In genomic region chr2:20356042-20356441, GRCh38 we compare ENCODE assay signal across 13 cellular contexts. TPM values are rescaled to one million over a fixed set of nuclear protein-coding genes. Genes with fewer than 3 reads are reported as not detected.
A peak's percentile ranks its signal among the peaks of the same experiment; 100 is the strongest.
DNase-seq lines count a peak whose midpoint lies in the region; ATAC-seq and TF ChIP-seq lines count a peak whose summit lies in the region.
"Had no signal": no experiment of that assay in that cellular context is flagged by ENCODE, and none has a peak within 500 bp of the region (broad histone marks: within the 10 kb centered on the region; RNA-seq: fewer than 3 reads in every experiment).

No MANE protein-coding gene starts in this region.

- no peaks in the 10 kb centered on the region for H3K27me3 ChIP-seq in adipocyte (replicated peaks; ENCODE audit: control insufficient read depth, insufficient read depth, low read length)
- no peaks in the 10 kb centered on the region for H3K27me3 ChIP-seq in BE2C
- H3K27me3 ChIP-seq: esophagus muscularis mucosa, tibial artery had no signal

- H3K36me3 ChIP-seq in adipocyte (ENCODE audit: control insufficient read depth, insufficient read depth, low read length, severe bottlenecking) (no peaks in the 10 kb centered on the region), BE2C (no peaks in the 10 kb centered on the region)
- H3K36me3 ChIP-seq: esophagus muscularis mucosa, tibial artery had no signal

- TF ChIP-seq CTCF in BE2C (IDR thresholded peaks at IDR 0.05; ENCODE audit: low read depth, low read length) = no peak

- H3K27me3 Mint-ChIP-seq in stimulated activated naive CD8-positive, alpha-beta T cell treated with anti-CD3 and anti-CD28 coated beads, Interleukin-15, amount 100 ng/mL, for 72 hours = no peaks in the 10 kb centered on the region
- H3K27me3 Mint-ChIP-seq: activated naive CD8-positive, alpha-beta T cell had no signal

- no peak for ATAC-seq in stimulated activated naive CD8-positive, alpha-beta T cell treated with anti-CD3 and anti-CD28 coated beads, Interleukin-15, amount 100 ng/mL, for 72 hours

- no peak overlapping the region for H3K9ac ChIP-seq in adipocyte (ENCODE audit: low read length)

- no peak overlapping the region for H3K4me3 ChIP-seq in adipocyte (ENCODE audit: low read length)
- no peak overlapping the region for H3K4me3 ChIP-seq in BE2C (ENCODE audit: low read depth, low read length)
- H3K4me3 ChIP-seq: esophagus muscularis mucosa, tibial artery had no signal

- H3K4me1 ChIP-seq in adipocyte (ENCODE audit: control insufficient read depth, insufficient read depth, low read length) (peaks cover 10% of the 10 kb centered on the region), BE2C (peaks cover 15% of the 10 kb centered on the region)

- H3K4me3 Mint-ChIP-seq in stimulated activated naive CD8-positive, alpha-beta T cell treated with anti-CD3 and anti-CD28 coated beads, Interleukin-15, amount 100 ng/mL, for 72 hours = no peak overlapping the region
- H3K4me3 Mint-ChIP-seq: activated naive CD8-positive, alpha-beta T cell had no signal

- no peak overlapping the region for H3K27ac Mint-ChIP-seq in stimulated activated naive CD8-positive, alpha-beta T cell treated with anti-CD3 and anti-CD28 coated beads, Interleukin-15, amount 100 ng/mL, for 72 hours
- H3K27ac Mint-ChIP-seq: activated naive CD8-positive, alpha-beta T cell had no signal

- H3K4me1 Mint-ChIP-seq in stimulated activated naive CD8-positive, alpha-beta T cell treated with anti-CD3 and anti-CD28 coated beads, Interleukin-15, amount 100 ng/mL, for 72 hours = no peaks in the 10 kb centered on the region

- no peaks in the 10 kb centered on the region for H3K9me3 ChIP-seq in adipocyte (ENCODE audit: control insufficient read depth, low read length)
- no peaks in the 10 kb centered on the region for H3K9me3 ChIP-seq in BE2C
- H3K9me3 ChIP-seq: esophagus muscularis mucosa, tibial artery had no signal

- H3K9me3 Mint-ChIP-seq in stimulated activated naive CD8-positive, alpha-beta T cell treated with anti-CD3 and anti-CD28 coated beads, Interleukin-15, amount 100 ng/mL, for 72 hours = no peaks in the 10 kb centered on the region

- DNase-seq in ELR (ENCODE audit: low read depth) (peak; percentile 67), NCI-H1694 treated with DMSO at 0.1 percent for 48 hours (lab: John Stamatoyannopoulos, UW) (peak; percentile 99), adipocyte (ENCODE audit: low read depth) (peak; percentile 15), myocyte (ENCODE audit: low read depth) (peak; percentile 93), hypothalamus (lab: John Stamatoyannopoulos, UW) (no peak), KG1 (lab: John Stamatoyannopoulos, UW) (no peak), BE2C (no peak)
- DNase-seq in stimulated activated naive CD8-positive, alpha-beta T cell treated with anti-CD3 and anti-CD28 coated beads, Interleukin-15, amount 100 ng/mL, for 72 hours = no peak
- DNase-seq: GDM1; stimulated activated CD4-positive, alpha-beta T cell treated with anti-CD3 and anti-CD28 coated beads, Interleukin-1b, Interleukin-23, amount 100 ng/mL, for 48 hours; tibial artery had no signal

RNA-seq across cellular contexts. Expression of gene PUM2, which starts 5.4 kb away (rescaled TPM):
- total RNA-seq in myocyte = 25.9 and 27.9 TPM in 2 replicates
- 26.1 TPM for polyA plus RNA-seq in myocyte (2012)
- 55.2 TPM for polyA plus RNA-seq in BE2C (2012; ENCODE audit: insufficient read depth, insufficient read length, low read depth)

Comparison
In these comparisons a context has a peak if more than half of its experiments do, and no peak if none do; other contexts are left out.
1. DNase-seq: peak in ELR (single experiment), NCI-H1694 treated with DMSO at 0.1 percent for 48 hours (single experiment), adipocyte (single experiment) and myocyte (single experiment); none in hypothalamus (0 of 51), KG1 (single experiment), stimulated activated naive CD8-positive, alpha-beta T cell treated with anti-CD3 and anti-CD28 coated beads, Interleukin-15, amount 100 ng/mL, for 72 hours (0 of 2) and BE2C (single experiment).